ENCODE assay signal across 10 cellular contexts in genomic region chr1:162019006-162019405, GRCh38. TPM values are rescaled to one million over a fixed set of nuclear protein-coding genes. Genes with fewer than 3 reads are reported as not detected.
DNase-seq lines count a peak whose midpoint lies in the region; ATAC-seq, FAIRE-seq and TF ChIP-seq lines count a peak whose summit lies in the region.
"Had no signal": no experiment of that assay in that cellular context is flagged by ENCODE, and none has a peak within 500 bp of the region (broad histone marks: within the 10 kb centered on the region; RNA-seq: fewer than 3 reads in every experiment).

No MANE protein-coding gene starts in this region.

- CTCF ChIA-PET in activated naive CD4-positive, alpha-beta T cell treated with anti-CD3 and anti-CD28 coated beads for 36 hours (lab: Charles Lee) = interaction anchor here (0.6 to 3.2 kb wide), 4 partner anchors 15 to 226 kb away, joined by 3 to 8 read pairs (median 4); no protein-coding TSS in a partner anchor

- DNase-seq in HT-29 (ENCODE audit: low spot score) (peak; percentile 18), NCI-H524 treated with DMSO at 0.1 percent for 48 hours (lab: John Stamatoyannopoulos, UW) (peak; percentile 50), epithelial cell of esophagus (ENCODE audit: low read depth) (peak; percentile 97), small intestine (peak; percentile 54), colonic mucosa (no peak)
- no peak for DNase-seq in activated naive CD4-positive, alpha-beta T cell treated with anti-CD3 and anti-CD28 coated beads for 36 hours
- DNase-seq: pancreas had no signal

- ATAC-seq in HG03571 (IDR thresholded peaks at IDR 0.05; ENCODE audit: unreplicated experiment) (no peak), HG02884 (IDR thresholded peaks at IDR 0.05; ENCODE audit: unreplicated experiment) (no peak)

- H3K27me3 Mint-ChIP-seq in activated naive CD4-positive, alpha-beta T cell treated with anti-CD3 and anti-CD28 coated beads for 36 hours (ENCODE audit: low read depth) = peaks cover 4% of the 10 kb centered on the region

- H3K9ac ChIP-seq in colonic mucosa (ENCODE audit: low read depth in 2 of 2, low read length in 2 of 2) = no peak overlapping the region

- H3K27ac ChIP-seq in small intestine (ENCODE audit: low read depth in 1 of 2, low read length in 1 of 2) (no peak overlapping the region), colonic mucosa (no peak overlapping the region)
- H3K27ac ChIP-seq: pancreas had no signal

- no peaks in the 10 kb centered on the region for H3K36me3 Mint-ChIP-seq in activated naive CD4-positive, alpha-beta T cell treated with anti-CD3 and anti-CD28 coated beads for 36 hours (ENCODE audit: low read depth)

- H3K27me3 ChIP-seq in small intestine (ENCODE audit: control insufficient read depth in 2 of 2, insufficient read depth in 2 of 2, low read length in 2 of 2) = no peaks in the 10 kb centered on the region
- H3K27me3 ChIP-seq in colonic mucosa = no peaks in the 10 kb centered on the region
- H3K27me3 ChIP-seq: pancreas had no signal

- H3K4me1 ChIP-seq in small intestine (ENCODE audit: control insufficient read depth in 2 of 2, insufficient read depth in 1 of 2, low read depth in 1 of 2, low read length in 1 of 2) (no peaks in the 10 kb centered on the region), colonic mucosa (peaks cover 6% of the 10 kb centered on the region)

- no peak for TF ChIP-seq CTCF in epithelial cell of esophagus (IDR thresholded peaks at IDR 0.05; ENCODE audit: insufficient read depth, low read depth, low read length, missing control alignments)
- no peak for TF ChIP-seq CTCF in colonic mucosa (IDR thresholded peaks at IDR 0.05)

- no peak overlapping the region for H3K4me3 Mint-ChIP-seq in activated naive CD4-positive, alpha-beta T cell treated with anti-CD3 and anti-CD28 coated beads for 36 hours
- H3K4me3 Mint-ChIP-seq: IgD-negative memory B cell had no signal

- no peaks in the 10 kb centered on the region for H3K9me3 ChIP-seq in small intestine (ENCODE audit: control insufficient read depth, low read depth)
- H3K9me3 ChIP-seq in colonic mucosa = no peaks in the 10 kb centered on the region
- H3K9me3 ChIP-seq: pancreas had no signal

- H3K4me3 ChIP-seq in epithelial cell of esophagus (ENCODE audit: low read length) (no peak overlapping the region), small intestine (ENCODE audit: low read depth in 1 of 2, low read length in 2 of 2) (no peak overlapping the region), colonic mucosa (no peak overlapping the region)
- H3K4me3 ChIP-seq: pancreas had no signal

- H3K27ac Mint-ChIP-seq in activated naive CD4-positive, alpha-beta T cell treated with anti-CD3 and anti-CD28 coated beads for 36 hours = no peak overlapping the region
- H3K27ac Mint-ChIP-seq: IgD-negative memory B cell had no signal

- intact Hi-C loops in colonic mucosa (cut with DNase I) = no loop called here
- intact Hi-C loops in activated naive CD4-positive, alpha-beta T cell treated with anti-CD3 and anti-CD28 coated beads for 36 hours (cut with micrococcal nuclease) = no loop called here

- no peak for FAIRE-seq in small intestine (lab: Jason Lieb, UNC)
- FAIRE-seq: pancreas had no signal

- no peaks in the 10 kb centered on the region for H3K4me1 Mint-ChIP-seq in activated naive CD4-positive, alpha-beta T cell treated with anti-CD3 and anti-CD28 coated beads for 36 hours (ENCODE audit: low read depth)

- H3K36me3 ChIP-seq in small intestine (ENCODE audit: control insufficient read depth in 2 of 2, insufficient read depth in 2 of 2, low read length in 2 of 2) = no peaks in the 10 kb centered on the region
- H3K36me3 ChIP-seq in colonic mucosa = no peaks in the 10 kb centered on the region
- H3K36me3 ChIP-seq: pancreas had no signal

- H3K9me3 Mint-ChIP-seq in activated naive CD4-positive, alpha-beta T cell treated with anti-CD3 and anti-CD28 coated beads for 36 hours = no peaks in the 10 kb centered on the region
- H3K9me3 Mint-ChIP-seq: IgD-negative memory B cell had no signal

- WGBS in small intestine, 3 donors = 29 to 75% (median 51%) methylated on average over 4 of the region's 4 CpGs

RNA-seq across cellular contexts. Expression of gene OLFML2B, which starts 4.7 kb away (rescaled TPM):
- total RNA-seq in HT-29 (2014; rRNA removed; shearing (Covaris generic)) = 0.66 TPM in 1 of 2 replicates, not detected in the other
- 1 to 10 TPM in 2 of 3 donors, under 1 TPM in 1; 0.54 to 2.4 (median 1.3) TPM for polyA plus RNA-seq in small intestine
- total RNA-seq in colonic mucosa = 1 to 10 TPM in 1 of 2 donors, under 1 TPM in 1; 0.57 to 5.2 TPM
- 1 to 10 TPM; 1.7 to 2.3 TPM for total RNA-seq in activated naive CD4-positive, alpha-beta T cell treated with anti-CD3 and anti-CD28 coated beads for 36 hours
- polyA plus RNA-seq: IgD-negative memory B cell had no signal

RNA-seq across cellular contexts. Expression of gene NOS1AP, which starts 50.5 kb away (rescaled TPM):
- 2.3 and 9.0 TPM in 2 replicates for total RNA-seq in HT-29 (2014; rRNA removed; shearing (Covaris generic))
- 1 to 10 TPM in 2 of 3 donors, under 1 TPM in 1; 0.89 to 1.8 (median 1.6) TPM for polyA plus RNA-seq in small intestine
- 10 to 100 TPM in 1 of 2 donors, 1 to 10 TPM in 1; 9.0 to 14.4 TPM for total RNA-seq in colonic mucosa
- under 1 TPM; 0.33 to 0.42 TPM for total RNA-seq in activated naive CD4-positive, alpha-beta T cell treated with anti-CD3 and anti-CD28 coated beads for 36 hours
- polyA plus RNA-seq: IgD-negative memory B cell had no signal

Comparison
In these comparisons a context has a peak if more than half of its experiments do, and no peak if none do; other contexts are left out.
1. DNase-seq: peak in HT-29 (single experiment), NCI-H524 treated with DMSO at 0.1 percent for 48 hours (single experiment), epithelial cell of esophagus (single experiment) and small intestine (single experiment); none in colonic mucosa (single experiment) and activated naive CD4-positive, alpha-beta T cell treated with anti-CD3 and anti-CD28 coated beads for 36 hours (single experiment).